Comparison of ENCODE assay signal across 23 cellular contexts in the genomic region with DNA sequence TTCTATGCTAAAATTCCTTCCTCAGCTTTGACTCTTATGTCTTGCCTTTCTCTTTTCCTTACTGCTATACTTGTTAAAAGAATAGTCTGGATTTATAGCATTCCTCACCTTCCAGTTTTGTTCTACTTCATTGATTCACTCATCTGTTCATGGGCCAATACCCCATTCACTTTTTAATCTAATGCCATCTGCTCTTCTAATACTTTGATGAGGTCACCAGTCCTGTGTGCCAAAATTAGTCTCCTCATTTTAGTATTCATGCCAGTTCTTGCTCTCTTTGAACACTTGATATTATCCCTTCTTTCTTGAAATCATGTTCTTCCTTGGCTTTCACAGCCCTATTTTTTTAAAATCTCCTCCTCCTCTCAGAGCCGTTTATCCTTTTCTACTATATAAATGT.
"Had no signal": no experiment of that assay in that cellular context is flagged by ENCODE, and none has a peak within 500 bp of the region (broad histone marks: within the 10 kb centered on the region; RNA-seq: fewer than 3 reads in every experiment).

No MANE protein-coding gene starts in this region.

- H3K36me3 ChIP-seq: prostate gland, uterus had no signal

- H3K27me3 ChIP-seq: foreskin keratinocyte, left lung, spleen, testis, uterus had no signal

- H3K27ac ChIP-seq: foreskin keratinocyte, left lung, prostate gland, testis, uterus had no signal

- H3K4me3 ChIP-seq: left lung, lung, prostate gland, spleen, testis, uterus had no signal

- DNase-seq: activated CD4-positive, alpha-beta memory T cell treated with anti-CD3 and anti-CD28 coated beads, Interleukin-2, amount 10 ng/mL, durations not matched to agents 7 days and 5 days; activated CD4-positive, alpha-beta T cell treated with anti-CD3 and anti-CD28 coated beads, Interleukin-2, amount 10 ng/mL, durations not matched to agents 24 days and 14 days; activated CD8-positive, alpha-beta memory T cell treated with anti-CD3 and anti-CD28 coated beads, Interleukin-2, amount 10 ng/mL, durations not matched to agents 7 days and 5 days; activated gamma-delta T cell; activated naive CD4-positive, alpha-beta T cell treated with anti-CD3 and anti-CD28 coated beads, Interleukin-2, amount 50 U/mL, for 16 hours; activated naive CD8-positive, alpha-beta T cell treated with anti-CD3 and anti-CD28 coated beads, Interleukin-2, amount 50 U/mL, for 24 hours; activated T-cell treated with anti-CD3 and anti-CD28 coated beads for 4 hours; anterior cingulate cortex; dermis blood vessel endothelial cell; effector CD8-positive, alpha-beta T cell; erythroblast; foreskin keratinocyte; immature natural killer cell; left lung; natural killer cell; spleen; stimulated activated CD4-positive, alpha-beta T cell treated with anti-CD3 and anti-CD28 coated beads, Interleukin-4, amount 100 ng/mL, for 1 hour; stimulated activated naive CD4-positive, alpha-beta T cell; testis; trophoblast cell; uterus had no signal

- H3K4me1 ChIP-seq: left lung, prostate gland, testis, uterus had no signal

- ATAC-seq: activated CD8-positive, alpha-beta memory T cell treated with anti-CD3 and anti-CD28 coated beads, Interleukin-2, amount 10 ng/mL, durations not matched to agents 7 days and 5 days; activated naive CD8-positive, alpha-beta T cell treated with anti-CD3 and anti-CD28 coated beads, Interleukin-2, amount 50 U/mL, for 24 hours; foreskin keratinocyte; left lung; natural killer cell had no signal

- H3K9me3 ChIP-seq: left lung, prostate gland, spleen, testis, uterus had no signal
